ENCODE assay signal across 1 cellular context in the genomic region with DNA sequence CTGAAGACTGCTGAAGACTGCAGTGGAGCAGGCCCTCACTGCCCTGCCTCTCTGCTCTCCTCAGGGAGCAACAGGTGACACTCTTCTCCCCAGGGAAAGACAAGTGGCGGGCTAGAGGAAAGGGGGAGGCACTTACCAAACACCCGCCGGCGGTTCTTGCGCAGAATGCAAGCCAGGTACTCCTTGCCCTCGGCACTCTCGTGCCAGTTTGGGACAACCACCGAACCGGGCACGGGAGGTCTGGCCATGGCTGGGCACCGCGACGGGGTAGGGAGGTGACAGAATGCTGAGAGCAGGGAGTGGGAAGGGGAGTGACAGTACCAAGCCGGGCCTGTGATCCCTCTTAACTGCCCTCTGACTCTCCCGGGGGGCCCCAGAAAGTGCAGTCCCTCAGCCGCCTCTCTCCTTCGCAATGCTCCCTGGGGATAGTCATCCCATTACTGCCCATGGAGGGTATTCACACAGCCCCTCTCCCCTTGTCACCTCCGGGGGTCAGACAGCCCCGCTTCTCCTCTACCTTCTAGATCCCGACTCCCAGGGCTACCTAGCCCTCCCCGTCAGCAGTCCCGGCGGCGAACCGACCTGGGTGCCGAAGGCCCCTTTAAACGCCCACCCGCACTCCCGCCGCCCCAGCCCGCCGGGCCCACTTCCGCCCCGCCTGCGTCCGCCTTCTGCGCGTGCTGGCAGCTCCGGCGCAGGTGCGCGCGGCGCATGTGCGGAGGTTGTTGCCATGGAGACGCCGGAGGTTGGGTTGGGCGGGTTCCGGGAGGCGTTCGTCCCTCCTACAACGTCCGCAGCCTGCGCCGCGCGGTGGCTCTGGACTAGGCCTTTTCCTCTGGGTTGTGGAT.
TF ChIP-seq lines count a peak whose summit lies in the region.

A gene with protein sequence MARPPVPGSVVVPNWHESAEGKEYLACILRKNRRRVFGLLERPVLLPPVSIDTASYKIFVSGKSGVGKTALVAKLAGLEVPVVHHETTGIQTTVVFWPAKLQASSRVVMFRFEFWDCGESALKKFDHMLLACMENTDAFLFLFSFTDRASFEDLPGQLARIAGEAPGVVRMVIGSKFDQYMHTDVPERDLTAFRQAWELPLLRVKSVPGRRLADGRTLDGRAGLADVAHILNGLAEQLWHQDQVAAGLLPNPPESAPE (minus strand): TSS at position 689 of the 848 bp plus-strand sequence. CDS start 441 bp downstream, at position 248.

TF ChIP-seq in HepG2, 621 proteins besides CTCF, POLR2A, EP300 and RAD21 (continues in another document):
- TF ChIP-seq ZNF570 (CRISPR knock-in tag; IDR thresholded peaks at IDR 0.05; ENCODE audit: borderline replicate concordance) (no peak), NR3C1 (CRISPR knock-in tag; IDR thresholded peaks at IDR 0.05) (no peak), TCF12 (IDR thresholded peaks at IDR 0.05) (no peak), TCF12 (CRISPR knock-in tag; IDR thresholded peaks at IDR 0.05) (no peak), EHMT2 (IDR thresholded peaks at IDR 0.05; ENCODE audit: borderline replicate concordance, low read depth, low read length) (no peak), ZNF777 (CRISPR knock-in tag; IDR thresholded peaks at IDR 0.05) (peak; percentile 60; the same call in 1 of the 2 replicates), FOSL2 (CRISPR knock-in tag; IDR thresholded peaks at IDR 0.05) (no peak; the same call in 1 of the 2 replicates), ZNF605 (CRISPR knock-in tag; IDR thresholded peaks at IDR 0.05) (no peak), ZNF768 (CRISPR knock-in tag; IDR thresholded peaks at IDR 0.05) (no peak), ZNF660 (CRISPR knock-in tag; IDR thresholded peaks at IDR 0.05; ENCODE audit: borderline replicate concordance, low read depth) (no peak), ZNF781 (CRISPR knock-in tag; IDR thresholded peaks at IDR 0.05; ENCODE audit: borderline replicate concordance, not compliant biosample characterization) (no peak), POLR2G (IDR thresholded peaks at IDR 0.05; ENCODE audit: low read depth, low read length) (peak; percentile 66), ETV5 (CRISPR knock-in tag; IDR thresholded peaks at IDR 0.05; ENCODE audit: borderline replicate concordance) (peak; percentile 78), HOXA7 (CRISPR knock-in tag; IDR thresholded peaks at IDR 0.05) (0 out of 2 replicates have a peak, but pooled peaks have one; percentile 43), SALL2 (CRISPR knock-in tag; IDR thresholded peaks at IDR 0.05) (no peak), ZNF883 (CRISPR knock-in tag; IDR thresholded peaks at IDR 0.05; ENCODE audit: not compliant biosample characterization) (peak; percentile 35), ZNF841 (CRISPR knock-in tag; IDR thresholded peaks at IDR 0.05; ENCODE audit: borderline replicate concordance) (no peak), ZNF83 (CRISPR knock-in tag; IDR thresholded peaks at IDR 0.05; ENCODE audit: borderline replicate concordance) (no peak), JDP2 (CRISPR knock-in tag; IDR thresholded peaks at IDR 0.05; ENCODE audit: borderline replicate concordance) (no peak), TAF1 (CRISPR knock-in tag; IDR thresholded peaks at IDR 0.05) (peak; percentile 28; the same call in 1 of the 2 replicates), ZNF747 (CRISPR knock-in tag; IDR thresholded peaks at IDR 0.05; ENCODE audit: borderline replicate concordance) (no peak), TBX2 (CRISPR knock-in tag; IDR thresholded peaks at IDR 0.05; ENCODE audit: borderline replicate concordance) (peak; percentile 51), SALL1 (CRISPR knock-in tag; IDR thresholded peaks at IDR 0.05) (peak; percentile 27; the same call in 1 of the 2 replicates), TP53 (CRISPR knock-in tag; conservative IDR thresholded peaks at IDR 0.05) (no peak), MIXL1 (CRISPR knock-in tag; IDR thresholded peaks at IDR 0.05) (no peak), RARA (CRISPR knock-in tag; IDR thresholded peaks at IDR 0.05) (0 out of 2 replicates have a peak, but pooled peaks have one; percentile 3), ZFY (CRISPR knock-in tag; IDR thresholded peaks at IDR 0.05) (peak; percentile 87), ZNF703 (CRISPR knock-in tag; IDR thresholded peaks at IDR 0.05; ENCODE audit: borderline replicate concordance) (no peak)
- TF ChIP-seq, protein P1, sequence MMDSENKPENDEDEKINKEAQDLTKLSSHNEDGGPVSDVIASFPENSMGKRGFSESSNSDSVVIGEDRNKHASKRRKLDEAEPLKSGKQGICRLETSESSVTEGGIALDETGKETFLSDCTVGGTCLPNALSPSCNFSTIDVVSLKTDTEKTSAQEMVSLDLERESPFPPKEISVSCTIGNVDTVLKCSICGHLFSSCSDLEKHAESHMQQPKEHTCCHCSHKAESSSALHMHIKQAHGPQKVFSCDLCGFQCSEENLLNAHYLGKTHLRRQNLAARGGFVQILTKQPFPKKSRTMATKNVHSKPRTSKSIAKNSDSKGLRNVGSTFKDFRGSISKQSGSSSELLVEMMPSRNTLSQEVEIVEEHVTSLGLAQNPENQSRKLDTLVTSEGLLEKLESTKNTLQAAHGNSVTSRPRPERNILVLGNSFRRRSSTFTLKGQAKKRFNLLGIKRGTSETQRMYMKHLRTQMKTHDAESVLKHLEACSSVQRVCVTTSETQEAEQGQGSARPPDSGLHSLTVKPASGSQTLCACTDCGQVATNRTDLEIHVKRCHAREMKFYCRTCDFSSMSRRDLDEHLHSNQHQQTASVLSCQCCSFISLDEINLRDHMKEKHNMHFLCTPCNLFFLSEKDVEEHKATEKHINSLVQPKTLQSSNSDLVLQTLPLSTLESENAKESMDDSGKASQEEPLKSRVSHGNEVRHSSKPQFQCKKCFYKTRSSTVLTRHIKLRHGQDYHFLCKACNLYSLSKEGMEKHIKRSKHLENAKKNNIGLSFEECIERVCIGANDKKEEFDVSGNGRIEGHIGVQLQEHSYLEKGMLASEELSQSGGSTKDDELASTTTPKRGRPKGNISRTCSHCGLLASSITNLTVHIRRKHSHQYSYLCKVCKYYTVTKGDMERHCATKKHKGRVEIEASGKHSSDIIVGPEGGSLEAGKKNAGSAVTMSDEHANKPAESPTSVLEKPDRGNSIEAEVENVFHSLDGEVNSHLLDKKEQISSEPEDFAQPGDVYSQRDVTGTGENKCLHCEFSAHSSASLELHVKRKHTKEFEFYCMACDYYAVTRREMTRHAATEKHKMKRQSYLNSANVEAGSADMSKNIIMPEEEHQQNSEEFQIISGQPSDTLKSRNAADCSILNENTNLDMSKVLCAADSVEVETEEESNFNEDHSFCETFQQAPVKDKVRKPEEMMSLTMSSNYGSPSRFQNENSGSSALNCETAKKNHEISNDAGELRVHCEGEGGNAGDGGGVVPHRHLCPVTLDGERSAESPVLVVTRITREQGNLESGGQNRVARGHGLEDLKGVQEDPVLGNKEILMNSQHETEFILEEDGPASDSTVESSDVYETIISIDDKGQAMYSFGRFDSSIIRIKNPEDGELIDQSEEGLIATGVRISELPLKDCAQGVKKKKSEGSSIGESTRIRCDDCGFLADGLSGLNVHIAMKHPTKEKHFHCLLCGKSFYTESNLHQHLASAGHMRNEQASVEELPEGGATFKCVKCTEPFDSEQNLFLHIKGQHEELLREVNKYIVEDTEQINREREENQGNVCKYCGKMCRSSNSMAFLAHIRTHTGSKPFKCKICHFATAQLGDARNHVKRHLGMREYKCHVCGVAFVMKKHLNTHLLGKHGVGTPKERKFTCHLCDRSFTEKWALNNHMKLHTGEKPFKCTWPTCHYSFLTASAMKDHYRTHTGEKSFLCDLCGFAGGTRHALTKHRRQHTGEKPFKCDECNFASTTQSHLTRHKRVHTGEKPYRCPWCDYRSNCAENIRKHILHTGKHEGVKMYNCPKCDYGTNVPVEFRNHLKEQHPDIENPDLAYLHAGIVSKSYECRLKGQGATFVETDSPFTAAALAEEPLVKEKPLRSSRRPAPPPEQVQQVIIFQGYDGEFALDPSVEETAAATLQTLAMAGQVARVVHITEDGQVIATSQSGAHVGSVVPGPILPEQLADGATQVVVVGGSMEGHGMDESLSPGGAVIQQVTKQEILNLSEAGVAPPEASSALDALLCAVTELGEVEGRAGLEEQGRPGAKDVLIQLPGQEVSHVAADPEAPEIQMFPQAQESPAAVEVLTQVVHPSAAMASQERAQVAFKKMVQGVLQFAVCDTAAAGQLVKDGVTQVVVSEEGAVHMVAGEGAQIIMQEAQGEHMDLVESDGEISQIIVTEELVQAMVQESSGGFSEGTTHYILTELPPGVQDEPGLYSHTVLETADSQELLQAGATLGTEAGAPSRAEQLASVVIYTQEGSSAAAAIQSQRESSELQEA (CRISPR knock-in tag; IDR thresholded peaks at IDR 0.05; ENCODE audit: not compliant biosample characterization), result no peak
- TF ChIP-seq, protein P2, sequence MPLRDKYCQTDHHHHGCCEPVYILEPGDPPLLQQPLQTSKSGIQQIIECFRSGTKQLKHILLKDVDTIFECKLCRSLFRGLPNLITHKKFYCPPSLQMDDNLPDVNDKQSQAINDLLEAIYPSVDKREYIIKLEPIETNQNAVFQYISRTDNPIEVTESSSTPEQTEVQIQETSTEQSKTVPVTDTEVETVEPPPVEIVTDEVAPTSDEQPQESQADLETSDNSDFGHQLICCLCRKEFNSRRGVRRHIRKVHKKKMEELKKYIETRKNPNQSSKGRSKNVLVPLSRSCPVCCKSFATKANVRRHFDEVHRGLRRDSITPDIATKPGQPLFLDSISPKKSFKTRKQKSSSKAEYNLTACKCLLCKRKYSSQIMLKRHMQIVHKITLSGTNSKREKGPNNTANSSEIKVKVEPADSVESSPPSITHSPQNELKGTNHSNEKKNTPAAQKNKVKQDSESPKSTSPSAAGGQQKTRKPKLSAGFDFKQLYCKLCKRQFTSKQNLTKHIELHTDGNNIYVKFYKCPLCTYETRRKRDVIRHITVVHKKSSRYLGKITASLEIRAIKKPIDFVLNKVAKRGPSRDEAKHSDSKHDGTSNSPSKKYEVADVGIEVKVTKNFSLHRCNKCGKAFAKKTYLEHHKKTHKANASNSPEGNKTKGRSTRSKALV (CRISPR knock-in tag; IDR thresholded peaks at IDR 0.05), result 0 out of 2 replicates have a peak, but pooled peaks have one; percentile 26
- TF ChIP-seq, protein P3, sequence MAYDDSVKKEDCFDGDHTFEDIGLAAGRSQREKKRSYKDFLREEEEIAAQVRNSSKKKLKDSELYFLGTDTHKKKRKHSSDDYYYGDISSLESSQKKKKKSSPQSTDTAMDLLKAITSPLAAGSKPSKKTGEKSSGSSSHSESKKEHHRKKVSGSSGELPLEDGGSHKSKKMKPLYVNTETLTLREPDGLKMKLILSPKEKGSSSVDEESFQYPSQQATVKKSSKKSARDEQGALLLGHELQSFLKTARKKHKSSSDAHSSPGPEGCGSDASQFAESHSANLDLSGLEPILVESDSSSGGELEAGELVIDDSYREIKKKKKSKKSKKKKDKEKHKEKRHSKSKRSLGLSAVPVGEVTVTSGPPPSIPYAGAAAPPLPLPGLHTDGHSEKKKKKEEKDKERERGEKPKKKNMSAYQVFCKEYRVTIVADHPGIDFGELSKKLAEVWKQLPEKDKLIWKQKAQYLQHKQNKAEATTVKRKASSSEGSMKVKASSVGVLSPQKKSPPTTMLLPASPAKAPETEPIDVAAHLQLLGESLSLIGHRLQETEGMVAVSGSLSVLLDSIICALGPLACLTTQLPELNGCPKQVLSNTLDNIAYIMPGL (CRISPR knock-in tag; IDR thresholded peaks at IDR 0.05; ENCODE audit: borderline replicate concordance in 1 of 2, low read depth in 1 of 2), result peak in 1 of 2 experiments; percentile 31; a peak in 1 of 4 replicates
- TF ChIP-seq, protein P4, sequence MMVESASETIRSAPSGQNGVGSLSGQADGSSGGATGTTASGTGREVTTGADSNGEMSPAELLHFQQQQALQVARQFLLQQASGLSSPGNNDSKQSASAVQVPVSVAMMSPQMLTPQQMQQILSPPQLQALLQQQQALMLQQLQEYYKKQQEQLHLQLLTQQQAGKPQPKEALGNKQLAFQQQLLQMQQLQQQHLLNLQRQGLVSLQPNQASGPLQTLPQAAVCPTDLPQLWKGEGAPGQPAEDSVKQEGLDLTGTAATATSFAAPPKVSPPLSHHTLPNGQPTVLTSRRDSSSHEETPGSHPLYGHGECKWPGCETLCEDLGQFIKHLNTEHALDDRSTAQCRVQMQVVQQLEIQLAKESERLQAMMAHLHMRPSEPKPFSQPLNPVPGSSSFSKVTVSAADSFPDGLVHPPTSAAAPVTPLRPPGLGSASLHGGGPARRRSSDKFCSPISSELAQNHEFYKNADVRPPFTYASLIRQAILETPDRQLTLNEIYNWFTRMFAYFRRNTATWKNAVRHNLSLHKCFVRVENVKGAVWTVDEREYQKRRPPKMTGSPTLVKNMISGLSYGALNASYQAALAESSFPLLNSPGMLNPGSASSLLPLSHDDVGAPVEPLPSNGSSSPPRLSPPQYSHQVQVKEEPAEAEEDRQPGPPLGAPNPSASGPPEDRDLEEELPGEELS (CRISPR knock-in tag; IDR thresholded peaks at IDR 0.05), result 0 out of 2 replicates have a peak, but pooled peaks have one; percentile 7
- TF ChIP-seq, protein P5, sequence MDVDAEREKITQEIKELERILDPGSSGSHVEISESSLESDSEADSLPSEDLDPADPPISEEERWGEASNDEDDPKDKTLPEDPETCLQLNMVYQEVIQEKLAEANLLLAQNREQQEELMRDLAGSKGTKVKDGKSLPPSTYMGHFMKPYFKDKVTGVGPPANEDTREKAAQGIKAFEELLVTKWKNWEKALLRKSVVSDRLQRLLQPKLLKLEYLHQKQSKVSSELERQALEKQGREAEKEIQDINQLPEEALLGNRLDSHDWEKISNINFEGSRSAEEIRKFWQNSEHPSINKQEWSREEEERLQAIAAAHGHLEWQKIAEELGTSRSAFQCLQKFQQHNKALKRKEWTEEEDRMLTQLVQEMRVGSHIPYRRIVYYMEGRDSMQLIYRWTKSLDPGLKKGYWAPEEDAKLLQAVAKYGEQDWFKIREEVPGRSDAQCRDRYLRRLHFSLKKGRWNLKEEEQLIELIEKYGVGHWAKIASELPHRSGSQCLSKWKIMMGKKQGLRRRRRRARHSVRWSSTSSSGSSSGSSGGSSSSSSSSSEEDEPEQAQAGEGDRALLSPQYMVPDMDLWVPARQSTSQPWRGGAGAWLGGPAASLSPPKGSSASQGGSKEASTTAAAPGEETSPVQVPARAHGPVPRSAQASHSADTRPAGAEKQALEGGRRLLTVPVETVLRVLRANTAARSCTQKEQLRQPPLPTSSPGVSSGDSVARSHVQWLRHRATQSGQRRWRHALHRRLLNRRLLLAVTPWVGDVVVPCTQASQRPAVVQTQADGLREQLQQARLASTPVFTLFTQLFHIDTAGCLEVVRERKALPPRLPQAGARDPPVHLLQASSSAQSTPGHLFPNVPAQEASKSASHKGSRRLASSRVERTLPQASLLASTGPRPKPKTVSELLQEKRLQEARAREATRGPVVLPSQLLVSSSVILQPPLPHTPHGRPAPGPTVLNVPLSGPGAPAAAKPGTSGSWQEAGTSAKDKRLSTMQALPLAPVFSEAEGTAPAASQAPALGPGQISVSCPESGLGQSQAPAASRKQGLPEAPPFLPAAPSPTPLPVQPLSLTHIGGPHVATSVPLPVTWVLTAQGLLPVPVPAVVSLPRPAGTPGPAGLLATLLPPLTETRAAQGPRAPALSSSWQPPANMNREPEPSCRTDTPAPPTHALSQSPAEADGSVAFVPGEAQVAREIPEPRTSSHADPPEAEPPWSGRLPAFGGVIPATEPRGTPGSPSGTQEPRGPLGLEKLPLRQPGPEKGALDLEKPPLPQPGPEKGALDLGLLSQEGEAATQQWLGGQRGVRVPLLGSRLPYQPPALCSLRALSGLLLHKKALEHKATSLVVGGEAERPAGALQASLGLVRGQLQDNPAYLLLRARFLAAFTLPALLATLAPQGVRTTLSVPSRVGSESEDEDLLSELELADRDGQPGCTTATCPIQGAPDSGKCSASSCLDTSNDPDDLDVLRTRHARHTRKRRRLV (CRISPR knock-in tag; IDR thresholded peaks at IDR 0.05), result no peak
